In the genomic region with DNA sequence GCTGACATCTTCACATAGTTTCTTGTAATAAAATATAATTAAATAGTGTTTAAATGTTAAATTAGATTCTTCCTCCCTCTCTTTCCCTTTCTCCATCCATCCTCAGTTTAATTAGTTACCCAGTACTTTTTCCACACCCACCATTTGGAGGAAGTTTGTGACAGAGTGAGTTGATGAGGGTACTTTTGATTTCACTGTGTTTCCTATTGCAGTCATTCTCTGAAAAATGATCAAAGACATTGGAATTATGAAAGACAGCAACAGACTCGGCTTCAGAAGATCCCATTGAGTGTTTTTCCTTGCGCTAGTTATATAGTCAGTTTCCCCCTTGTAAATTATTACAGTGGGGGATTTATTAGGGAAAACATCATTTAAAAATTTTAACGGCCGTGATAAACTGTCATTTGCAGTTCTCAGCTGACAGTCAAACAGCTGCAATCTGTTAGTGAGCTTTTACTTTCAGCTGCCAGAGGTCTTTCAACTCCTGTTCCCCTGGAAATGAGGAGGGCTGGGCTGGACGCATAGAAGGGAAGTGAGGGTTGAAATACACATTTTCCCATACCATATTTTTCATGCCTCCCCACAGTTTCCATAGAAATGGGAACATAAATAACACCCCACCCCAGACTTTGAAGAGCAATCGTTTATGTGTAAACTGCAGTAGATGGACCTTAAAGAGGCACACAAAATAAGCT, we compare ENCODE assay signal across 1 cellular context.
TF ChIP-seq lines count a peak whose summit lies in the region.

No MANE protein-coding gene starts in this region.

TF ChIP-seq in GM23338, 12 proteins besides CTCF, POLR2A, EP300 and RAD21:
- no peak for TF ChIP-seq ZNF114 (CRISPR knock-in tag; IDR thresholded peaks at IDR 0.05)
- TF ChIP-seq, protein P1, sequence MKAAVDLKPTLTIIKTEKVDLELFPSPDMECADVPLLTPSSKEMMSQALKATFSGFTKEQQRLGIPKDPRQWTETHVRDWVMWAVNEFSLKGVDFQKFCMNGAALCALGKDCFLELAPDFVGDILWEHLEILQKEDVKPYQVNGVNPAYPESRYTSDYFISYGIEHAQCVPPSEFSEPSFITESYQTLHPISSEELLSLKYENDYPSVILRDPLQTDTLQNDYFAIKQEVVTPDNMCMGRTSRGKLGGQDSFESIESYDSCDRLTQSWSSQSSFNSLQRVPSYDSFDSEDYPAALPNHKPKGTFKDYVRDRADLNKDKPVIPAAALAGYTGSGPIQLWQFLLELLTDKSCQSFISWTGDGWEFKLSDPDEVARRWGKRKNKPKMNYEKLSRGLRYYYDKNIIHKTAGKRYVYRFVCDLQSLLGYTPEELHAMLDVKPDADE (IDR thresholded peaks at IDR 0.05): no peak
- TF ChIP-seq, protein P2, sequence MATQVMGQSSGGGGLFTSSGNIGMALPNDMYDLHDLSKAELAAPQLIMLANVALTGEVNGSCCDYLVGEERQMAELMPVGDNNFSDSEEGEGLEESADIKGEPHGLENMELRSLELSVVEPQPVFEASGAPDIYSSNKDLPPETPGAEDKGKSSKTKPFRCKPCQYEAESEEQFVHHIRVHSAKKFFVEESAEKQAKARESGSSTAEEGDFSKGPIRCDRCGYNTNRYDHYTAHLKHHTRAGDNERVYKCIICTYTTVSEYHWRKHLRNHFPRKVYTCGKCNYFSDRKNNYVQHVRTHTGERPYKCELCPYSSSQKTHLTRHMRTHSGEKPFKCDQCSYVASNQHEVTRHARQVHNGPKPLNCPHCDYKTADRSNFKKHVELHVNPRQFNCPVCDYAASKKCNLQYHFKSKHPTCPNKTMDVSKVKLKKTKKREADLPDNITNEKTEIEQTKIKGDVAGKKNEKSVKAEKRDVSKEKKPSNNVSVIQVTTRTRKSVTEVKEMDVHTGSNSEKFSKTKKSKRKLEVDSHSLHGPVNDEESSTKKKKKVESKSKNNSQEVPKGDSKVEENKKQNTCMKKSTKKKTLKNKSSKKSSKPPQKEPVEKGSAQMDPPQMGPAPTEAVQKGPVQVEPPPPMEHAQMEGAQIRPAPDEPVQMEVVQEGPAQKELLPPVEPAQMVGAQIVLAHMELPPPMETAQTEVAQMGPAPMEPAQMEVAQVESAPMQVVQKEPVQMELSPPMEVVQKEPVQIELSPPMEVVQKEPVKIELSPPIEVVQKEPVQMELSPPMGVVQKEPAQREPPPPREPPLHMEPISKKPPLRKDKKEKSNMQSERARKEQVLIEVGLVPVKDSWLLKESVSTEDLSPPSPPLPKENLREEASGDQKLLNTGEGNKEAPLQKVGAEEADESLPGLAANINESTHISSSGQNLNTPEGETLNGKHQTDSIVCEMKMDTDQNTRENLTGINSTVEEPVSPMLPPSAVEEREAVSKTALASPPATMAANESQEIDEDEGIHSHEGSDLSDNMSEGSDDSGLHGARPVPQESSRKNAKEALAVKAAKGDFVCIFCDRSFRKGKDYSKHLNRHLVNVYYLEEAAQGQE (IDR thresholded peaks at IDR 0.05; ENCODE audit: unreplicated experiment): no peak
- TF ChIP-seq EZH2 (IDR thresholded peaks at IDR 0.05; ENCODE audit: low read depth, unreplicated experiment): no peak
- no peak for TF ChIP-seq POLR2AphosphoS5 (IDR thresholded peaks at IDR 0.05; ENCODE audit: low read depth)
- TF ChIP-seq NANOG (IDR thresholded peaks at IDR 0.05; ENCODE audit: borderline replicate concordance): no peak
- TF ChIP-seq JUNB (IDR thresholded peaks at IDR 0.05; ENCODE audit: unreplicated experiment): no peak
- TF ChIP-seq, protein P3, sequence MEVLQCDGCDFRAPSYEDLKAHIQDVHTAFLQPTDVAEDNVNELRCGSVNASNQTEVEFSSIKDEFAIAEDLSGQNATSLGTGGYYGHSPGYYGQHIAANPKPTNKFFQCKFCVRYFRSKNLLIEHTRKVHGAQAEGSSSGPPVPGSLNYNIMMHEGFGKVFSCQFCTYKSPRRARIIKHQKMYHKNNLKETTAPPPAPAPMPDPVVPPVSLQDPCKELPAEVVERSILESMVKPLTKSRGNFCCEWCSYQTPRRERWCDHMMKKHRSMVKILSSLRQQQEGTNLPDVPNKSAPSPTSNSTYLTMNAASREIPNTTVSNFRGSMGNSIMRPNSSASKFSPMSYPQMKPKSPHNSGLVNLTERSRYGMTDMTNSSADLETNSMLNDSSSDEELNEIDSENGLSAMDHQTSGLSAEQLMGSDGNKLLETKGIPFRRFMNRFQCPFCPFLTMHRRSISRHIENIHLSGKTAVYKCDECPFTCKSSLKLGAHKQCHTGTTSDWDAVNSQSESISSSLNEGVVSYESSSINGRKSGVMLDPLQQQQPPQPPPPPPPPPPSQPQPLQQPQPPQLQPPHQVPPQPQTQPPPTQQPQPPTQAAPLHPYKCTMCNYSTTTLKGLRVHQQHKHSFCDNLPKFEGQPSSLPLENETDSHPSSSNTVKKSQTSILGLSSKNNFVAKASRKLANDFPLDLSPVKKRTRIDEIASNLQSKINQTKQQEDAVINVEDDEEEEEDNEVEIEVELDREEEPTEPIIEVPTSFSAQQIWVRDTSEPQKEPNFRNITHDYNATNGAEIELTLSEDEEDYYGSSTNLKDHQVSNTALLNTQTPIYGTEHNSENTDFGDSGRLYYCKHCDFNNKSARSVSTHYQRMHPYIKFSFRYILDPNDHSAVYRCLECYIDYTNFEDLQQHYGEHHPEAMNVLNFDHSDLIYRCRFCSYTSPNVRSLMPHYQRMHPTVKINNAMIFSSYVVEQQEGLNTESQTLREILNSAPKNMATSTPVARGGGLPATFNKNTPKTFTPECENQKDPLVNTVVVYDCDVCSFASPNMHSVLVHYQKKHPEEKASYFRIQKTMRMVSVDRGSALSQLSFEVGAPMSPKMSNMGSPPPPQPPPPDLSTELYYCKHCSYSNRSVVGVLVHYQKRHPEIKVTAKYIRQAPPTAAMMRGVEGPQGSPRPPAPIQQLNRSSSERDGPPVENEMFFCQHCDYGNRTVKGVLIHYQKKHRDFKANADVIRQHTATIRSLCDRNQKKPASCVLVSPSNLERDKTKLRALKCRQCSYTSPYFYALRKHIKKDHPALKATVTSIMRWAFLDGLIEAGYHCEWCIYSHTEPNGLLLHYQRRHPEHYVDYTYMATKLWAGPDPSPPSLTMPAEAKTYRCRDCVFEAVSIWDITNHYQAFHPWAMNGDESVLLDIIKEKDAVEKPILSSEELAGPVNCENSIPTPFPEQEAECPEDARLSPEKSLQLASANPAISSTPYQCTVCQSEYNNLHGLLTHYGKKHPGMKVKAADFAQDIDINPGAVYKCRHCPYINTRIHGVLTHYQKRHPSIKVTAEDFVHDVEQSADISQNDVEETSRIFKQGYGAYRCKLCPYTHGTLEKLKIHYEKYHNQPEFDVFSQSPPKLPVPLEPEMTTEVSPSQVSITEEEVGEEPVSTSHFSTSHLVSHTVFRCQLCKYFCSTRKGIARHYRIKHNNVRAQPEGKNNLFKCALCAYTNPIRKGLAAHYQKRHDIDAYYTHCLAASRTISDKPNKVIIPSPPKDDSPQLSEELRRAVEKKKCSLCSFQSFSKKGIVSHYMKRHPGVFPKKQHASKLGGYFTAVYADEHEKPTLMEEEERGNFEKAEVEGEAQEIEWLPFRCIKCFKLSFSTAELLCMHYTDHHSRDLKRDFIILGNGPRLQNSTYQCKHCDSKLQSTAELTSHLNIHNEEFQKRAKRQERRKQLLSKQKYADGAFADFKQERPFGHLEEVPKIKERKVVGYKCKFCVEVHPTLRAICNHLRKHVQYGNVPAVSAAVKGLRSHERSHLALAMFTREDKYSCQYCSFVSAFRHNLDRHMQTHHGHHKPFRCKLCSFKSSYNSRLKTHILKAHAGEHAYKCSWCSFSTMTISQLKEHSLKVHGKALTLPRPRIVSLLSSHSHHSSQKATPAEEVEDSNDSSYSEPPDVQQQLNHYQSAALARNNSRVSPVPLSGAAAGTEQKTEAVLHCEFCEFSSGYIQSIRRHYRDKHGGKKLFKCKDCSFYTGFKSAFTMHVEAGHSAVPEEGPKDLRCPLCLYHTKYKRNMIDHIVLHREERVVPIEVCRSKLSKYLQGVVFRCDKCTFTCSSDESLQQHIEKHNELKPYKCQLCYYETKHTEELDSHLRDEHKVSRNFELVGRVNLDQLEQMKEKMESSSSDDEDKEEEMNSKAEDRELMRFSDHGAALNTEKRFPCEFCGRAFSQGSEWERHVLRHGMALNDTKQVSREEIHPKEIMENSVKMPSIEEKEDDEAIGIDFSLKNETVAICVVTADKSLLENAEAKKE (CRISPR knock-in tag; IDR thresholded peaks at IDR 0.05): no peak
- no peak for TF ChIP-seq EZH2phosphoT487 (IDR thresholded peaks at IDR 0.05; ENCODE audit: unreplicated experiment)
- TF ChIP-seq ZNF331 (CRISPR knock-in tag; IDR thresholded peaks at IDR 0.05; ENCODE audit: low read depth): no peak
- TF ChIP-seq CREB1 (CRISPR knock-in tag; IDR thresholded peaks at IDR 0.05; ENCODE audit: low read depth): no peak
- no peak for TF ChIP-seq STAT1 (IDR thresholded peaks at IDR 0.05; ENCODE audit: unreplicated experiment)
